In genomic region chr1:215518594-215518993, GRCh38 we compare ENCODE assay signal across 9 cellular contexts.
"Had no signal": no experiment of that assay in that cellular context is flagged by ENCODE, and none has a peak within 500 bp of the region (broad histone marks: within the 10 kb centered on the region; RNA-seq: fewer than 3 reads in every experiment).

No MANE protein-coding gene starts in this region.

- DNase-seq: H9, HCEC 1CT, KG1 had no signal

- H3K27ac ChIP-seq: HL-60 had no signal

- ATAC-seq: GM23338, HepG2, K562 had no signal

- H3K9me3 Mint-ChIP-seq: GM23338, H9 had no signal

- H2AFZ ChIP-seq: GM23338 had no signal

- FAIRE-seq: H1, H54, HepG2, K562 had no signal

- H3K27ac Mint-ChIP-seq: GM23338, H9 had no signal

- H3K4me1 Mint-ChIP-seq: GM23338, H9 had no signal

- H3K4me3 ChIP-seq: GM23338, K562 had no signal

- H3K4me2 ChIP-seq: GM23338 had no signal

- H3K4me3 Mint-ChIP-seq: GM23338, H9 had no signal
